ENCODE assay signal across 8 cellular contexts in genomic region chr5:74919487-74919886, GRCh38. TPM values are rescaled to one million over a fixed set of nuclear protein-coding genes. Genes with fewer than 3 reads are reported as not detected.
DNase-seq lines count a peak whose midpoint lies in the region; ATAC-seq, FAIRE-seq and TF ChIP-seq lines count a peak whose summit lies in the region.

No MANE protein-coding gene starts in this region.

- CTCF ChIA-PET in CD4-positive, alpha-beta T cell (lab: Charles Lee): interaction anchor here (0.8 kb wide), 1 partner anchor 158 kb away, joined by 3 read pairs; no protein-coding TSS in a partner anchor
- CTCF ChIA-PET in PC-9 (lab: Charles Lee): interaction anchor here (0.5 kb wide), 1 partner anchor 972 kb away, joined by 4 read pairs; no protein-coding TSS in a partner anchor

- H3K27me3 ChIP-seq in CD4-positive, alpha-beta T cell (ENCODE audit: control insufficient read depth, insufficient read depth, low read length): no peaks in the 10 kb centered on the region
- no peaks in the 10 kb centered on the region for H3K27me3 ChIP-seq in PC-9 (ENCODE audit: insufficient read depth, low read depth)

- no peaks in the 10 kb centered on the region for H3K36me3 Mint-ChIP-seq in CD4-positive, alpha-beta T cell (ENCODE audit: low read depth)

- peaks cover 22% of the 10 kb centered on the region for H3K4me1 ChIP-seq in PC-9 (replicated peaks; ENCODE audit: insufficient read depth)

- H3K9me2 ChIP-seq in PC-9 (ENCODE audit: insufficient read depth): no peaks in the 10 kb centered on the region

- no peaks in the 10 kb centered on the region for H3K9me3 ChIP-seq in CD4-positive, alpha-beta T cell (ENCODE audit: control insufficient read depth, low read length)
- peaks cover 8% of the 10 kb centered on the region; the same call in 1 of the 2 replicates for H3K9me3 ChIP-seq in PC-9 (ENCODE audit: insufficient read depth, low read depth)

- H3K4me3 Mint-ChIP-seq in CD4-positive, alpha-beta T cell: no peak overlapping the region

- H3K36me3 ChIP-seq in PC-9 (ENCODE audit: low read depth): no peaks in the 10 kb centered on the region

- peak; percentile 93 for FAIRE-seq in endometrium (lab: Jason Lieb, UNC)

- no peaks in the 10 kb centered on the region for H3K9me3 Mint-ChIP-seq in CD4-positive, alpha-beta T cell

- no peak overlapping the region for H3K27ac ChIP-seq in CD4-positive, alpha-beta T cell (ENCODE audit: low read depth, low read length)
- no peak overlapping the region for H3K27ac ChIP-seq in PC-9

- peaks cover 14% of the 10 kb centered on the region for H3F3A ChIP-seq in PC-9 (ENCODE audit: insufficient read depth, low read depth)

- POLR2A ChIA-PET in CD4-positive, alpha-beta T cell (lab: Charles Lee): no interaction called here
- POLR2A ChIA-PET in PC-9 (lab: Charles Lee; ENCODE audit: unreplicated experiment): interaction anchor here (0.6 kb wide), 1 partner anchor 417 kb away, joined by 3 read pairs; no protein-coding TSS in a partner anchor

- H2AFZ ChIP-seq in PC-9: no peak overlapping the region

- no peak overlapping the region for H3K27ac Mint-ChIP-seq in CD4-positive, alpha-beta T cell

- no peaks in the 10 kb centered on the region for H3K79me2 ChIP-seq in PC-9 (ENCODE audit: low read depth)

- no peak for DNase-seq in CD4-positive, alpha-beta T cell
- peak; percentile 66 for DNase-seq in HCEC 1CT
- peak in 1 of 2 experiments; percentile 47 for DNase-seq in PC-9
- DNase-seq in myocyte (ENCODE audit: low read depth): peak; percentile 67
- no peak for DNase-seq in activated gamma-delta T cell (lab: John Stamatoyannopoulos, UW)
- no peak for DNase-seq in mesenteric fat pad (ENCODE audit: low spot score)

- no TSS peak for BruUV-seq in PC-9 (replicated peaks; lab: Mats Ljungman, UMichigan)

- no peaks in the 10 kb centered on the region for H3K4me1 Mint-ChIP-seq in CD4-positive, alpha-beta T cell (ENCODE audit: low read depth)

- no peaks in the 10 kb centered on the region for H3K27me3 Mint-ChIP-seq in CD4-positive, alpha-beta T cell

- no peak overlapping the region for H3K4me3 ChIP-seq in PC-9

- intact Hi-C loops in CD4-positive, alpha-beta T cell (cut with DNase I, micrococcal nuclease): loop anchor here (1.0 to 5.0 kb wide), 3 partner anchors 153 to 1017 kb away; no protein-coding TSS in a partner anchor
- intact Hi-C loops in PC-9 (cut with micrococcal nuclease; ENCODE audit: unreplicated experiment): loop anchor here (1.0 to 5.0 kb wide), 3 partner anchors 157 to 1017 kb away; no protein-coding TSS in a partner anchor

- peak; percentile 62 for TF ChIP-seq CTCF in CD4-positive, alpha-beta T cell (IDR thresholded peaks at IDR 0.05)
- peak; percentile 72 for TF ChIP-seq CTCF in PC-9 (conservative IDR thresholded peaks at IDR 0.05)

- no peak overlapping the region for H3K4me2 ChIP-seq in PC-9

- ATAC-seq in CD4-positive, alpha-beta T cell (ENCODE audit: poor library complexity): peak; percentile 69
- ATAC-seq in GM18907 (IDR thresholded peaks at IDR 0.05; ENCODE audit: unreplicated experiment): no peak

- H4K20me1 ChIP-seq in PC-9 (ENCODE audit: insufficient read depth): no peaks in the 10 kb centered on the region

RNA-seq across cellular contexts. Expression of gene FAM169A, which starts 53.3 kb away (rescaled TPM):
- total RNA-seq in CD4-positive, alpha-beta T cell: 10 to 100 TPM; 13.3 to 14.7 TPM
- 2.1 and 3.9 TPM in 2 replicates for total RNA-seq in PC-9 (2021)
- 3.0 and 3.2 TPM in 2 replicates for total RNA-seq in myocyte
- polyA plus RNA-seq in myocyte (2012): 0.25 TPM
- 0.16 TPM for total RNA-seq in mesenteric fat pad

Comparison
In these comparisons a context has a peak if more than half of its experiments do, and no peak if none do; other contexts are left out.
1. DNase-seq: peak in HCEC 1CT (single experiment) and myocyte (single experiment); none in CD4-positive, alpha-beta T cell (0 of 10), activated gamma-delta T cell (single experiment) and mesenteric fat pad (single experiment).